1 cellular context compared by ENCODE assay signal in the genomic region with DNA sequence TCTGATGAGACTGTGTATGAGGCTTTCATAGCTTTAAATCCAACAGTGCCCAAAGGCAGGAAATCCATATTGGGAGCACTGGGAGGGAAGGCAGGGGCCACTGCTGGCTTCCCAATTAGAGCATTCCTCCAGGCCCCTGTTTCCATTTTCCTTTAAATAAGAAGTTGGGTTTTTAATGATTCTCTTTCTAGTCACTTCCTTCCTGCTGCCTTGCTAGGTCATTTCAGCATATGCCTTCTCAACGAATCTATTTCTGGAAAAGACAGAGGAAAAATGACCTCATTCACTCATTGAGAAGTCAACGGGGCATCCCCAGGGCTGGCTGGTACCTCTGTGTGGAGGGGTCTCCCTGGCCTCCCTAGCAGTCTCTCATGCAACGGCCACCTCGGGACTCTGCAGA.
TF ChIP-seq lines count a peak whose summit lies in the region.

No MANE protein-coding gene starts in this region.

TF ChIP-seq in SK-N-SH, 30 proteins besides CTCF, POLR2A, EP300 and RAD21 (continued from another document):
- TF ChIP-seq ZBTB33 (IDR thresholded peaks at IDR 0.05; ENCODE audit: borderline replicate concordance, low read depth) (no peak), REST (IDR thresholded peaks at IDR 0.05; ENCODE audit: low read depth, low read length) (no peak), SIN3A (IDR thresholded peaks at IDR 0.05; ENCODE audit: borderline replicate concordance, low read depth, low read length) (no peak), ELF1 (IDR thresholded peaks at IDR 0.05) (no peak), MEF2A (IDR thresholded peaks at IDR 0.05; ENCODE audit: borderline replicate concordance, low read depth) (no peak), NFIC (IDR thresholded peaks at IDR 0.05; ENCODE audit: borderline replicate concordance) (no peak), TCF12 (IDR thresholded peaks at IDR 0.05) (no peak), GABPA (IDR thresholded peaks at IDR 0.05; ENCODE audit: low read depth) (no peak), RCOR1 (IDR thresholded peaks at IDR 0.05; ENCODE audit: low read length) (no peak), JUND (IDR thresholded peaks at IDR 0.05) (no peak), SMC3 (IDR thresholded peaks at IDR 0.05; ENCODE audit: low read depth, low read length) (no peak)
- TF ChIP-seq, protein P1, sequence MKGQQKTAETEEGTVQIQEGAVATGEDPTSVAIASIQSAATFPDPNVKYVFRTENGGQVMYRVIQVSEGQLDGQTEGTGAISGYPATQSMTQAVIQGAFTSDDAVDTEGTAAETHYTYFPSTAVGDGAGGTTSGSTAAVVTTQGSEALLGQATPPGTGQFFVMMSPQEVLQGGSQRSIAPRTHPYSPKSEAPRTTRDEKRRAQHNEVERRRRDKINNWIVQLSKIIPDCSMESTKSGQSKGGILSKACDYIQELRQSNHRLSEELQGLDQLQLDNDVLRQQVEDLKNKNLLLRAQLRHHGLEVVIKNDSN (IDR thresholded peaks at IDR 0.05; ENCODE audit: borderline replicate concordance, low read depth): no peak
- TF ChIP-seq, protein P2, sequence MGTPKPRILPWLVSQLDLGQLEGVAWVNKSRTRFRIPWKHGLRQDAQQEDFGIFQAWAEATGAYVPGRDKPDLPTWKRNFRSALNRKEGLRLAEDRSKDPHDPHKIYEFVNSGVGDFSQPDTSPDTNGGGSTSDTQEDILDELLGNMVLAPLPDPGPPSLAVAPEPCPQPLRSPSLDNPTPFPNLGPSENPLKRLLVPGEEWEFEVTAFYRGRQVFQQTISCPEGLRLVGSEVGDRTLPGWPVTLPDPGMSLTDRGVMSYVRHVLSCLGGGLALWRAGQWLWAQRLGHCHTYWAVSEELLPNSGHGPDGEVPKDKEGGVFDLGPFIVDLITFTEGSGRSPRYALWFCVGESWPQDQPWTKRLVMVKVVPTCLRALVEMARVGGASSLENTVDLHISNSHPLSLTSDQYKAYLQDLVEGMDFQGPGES (IDR thresholded peaks at IDR 0.05; ENCODE audit: low read depth, low read length): no peak
TF ChIP-seq in SK-N-SH: peak in this region for 0.
